ENCODE assay signal across 19 cellular contexts in the genomic region with DNA sequence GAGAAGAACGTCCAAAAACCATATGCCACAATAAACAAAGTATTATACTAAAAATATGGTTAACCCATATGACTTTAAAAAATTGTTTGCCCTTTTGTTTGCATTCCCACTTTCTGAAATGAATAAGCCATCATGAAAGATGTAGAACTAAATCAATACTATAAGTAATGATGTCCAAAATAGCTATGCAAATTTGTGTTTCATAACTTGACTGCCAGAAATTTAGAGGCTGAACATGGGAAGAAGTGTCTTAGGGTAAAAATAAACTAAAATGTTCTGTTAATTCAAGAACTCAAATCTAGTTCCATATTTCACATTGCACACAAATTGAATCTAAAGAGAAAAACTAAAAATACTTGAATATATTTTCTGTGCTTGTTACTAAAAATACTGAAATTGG. TPM values are rescaled to one million over a fixed set of nuclear protein-coding genes. Genes with fewer than 3 reads are reported as not detected.
DNase-seq lines count a peak whose midpoint lies in the region; ATAC-seq, FAIRE-seq and TF ChIP-seq lines count a peak whose summit lies in the region.
"Had no signal": no experiment of that assay in that cellular context is flagged by ENCODE, and none has a peak within 500 bp of the region (broad histone marks: within the 10 kb centered on the region; RNA-seq: fewer than 3 reads in every experiment).

No MANE protein-coding gene starts in this region.

- no peak overlapping the region for H3K9ac ChIP-seq in KMS-11
- no peak overlapping the region for H3K9ac ChIP-seq in GM12878 (ENCODE audit: control insufficient read depth, insufficient read depth, low read length)

- no peaks in the 10 kb centered on the region for H3K9me3 ChIP-seq in GM12878 (replicated peaks; ENCODE audit: control insufficient read depth, insufficient read depth, low read length)
- H3K9me3 ChIP-seq: A549, BE2C, HAP-1 had no signal

- no peak for TF ChIP-seq RAD21 in GM12878 (IDR thresholded peaks at IDR 0.05; ENCODE audit: insufficient read depth, low read depth, low read length)

- no peaks in the 10 kb centered on the region for H4K20me1 ChIP-seq in KMS-11 (ENCODE audit: insufficient read depth)
- no peaks in the 10 kb centered on the region for H4K20me1 ChIP-seq in GM12878 (ENCODE audit: control insufficient read depth, insufficient read depth)

- no peak for DNase-seq in GM12878 (ENCODE audit: low read depth, low spot score)
- peak; percentile 68 for DNase-seq in superior temporal gyrus (ENCODE audit: extremely low spot score)
- DNase-seq in stimulated activated CD4-positive, alpha-beta T cell treated with anti-CD3 and anti-CD28 coated beads, Interleukin-2, amount 100 ng/mL, for 48 hours, result no peak
- DNase-seq in NCI-H2171 (lab: John Stamatoyannopoulos, UW), result no peak
- DNase-seq in SHP77 (lab: John Stamatoyannopoulos, UW), result no peak
- DNase-seq: BE2C; CD4-positive, alpha-beta memory T cell; DMS79; HFFc6; IMR-90; KBM-7 had no signal

- BruUV-seq in GM12878 (replicated peaks; lab: Mats Ljungman, UMichigan), result no TSS peak

- POLR2A ChIA-PET in GM12878 (lab: Charles Lee), result no interaction called here

- no peak for TF ChIP-seq EP300 in GM12878 (IDR thresholded peaks at IDR 0.05; ENCODE audit: borderline replicate concordance in 1 of 2, control insufficient read depth in 1 of 2, low read depth in 2 of 2, low read length in 2 of 2)

- TF ChIP-seq CTCF in KMS-11 (conservative IDR thresholded peaks at IDR 0.05; ENCODE audit: low read depth, low read length) (no peak), GM12878 (IDR thresholded peaks at IDR 0.05 in 2 of 3, conservative IDR thresholded peaks at IDR 0.05 in 1 of 3; ENCODE audit: control insufficient read depth in 2 of 3, extremely low read depth in 1 of 3, insufficient read depth in 1 of 3, low read depth in 3 of 3, low read length in 3 of 3) (no peak)

- H3K27ac ChIP-seq in KMS-11 (no peak overlapping the region; the same call in 1 of the 2 replicates), GM12878 (ENCODE audit: control insufficient read depth, insufficient read depth) (no peak overlapping the region)
- H3K27ac ChIP-seq: A549, C4-2B had no signal

- H3K36me3 ChIP-seq in KMS-11 (ENCODE audit: insufficient read depth) (no peaks in the 10 kb centered on the region), GM12878 (ENCODE audit: control insufficient read depth in 2 of 2, insufficient read depth in 2 of 2, low read length in 1 of 2) (no peaks in the 10 kb centered on the region)
- H3K36me3 ChIP-seq: BE2C, HAP-1 had no signal

- H3K4me1 ChIP-seq in KMS-11 (ENCODE audit: low read depth, poor library complexity, severe bottlenecking) (peaks cover 40% of the 10 kb centered on the region), GM12878 (ENCODE audit: control insufficient read depth, insufficient read depth, low read length) (no peaks in the 10 kb centered on the region)
- H3K4me1 ChIP-seq: A549, BE2C, HAP-1 had no signal

- SMC1A ChIA-PET in GM12878 (lab: Charles Lee; ENCODE audit: uncharacterized antibody, unreplicated experiment), result interaction anchor here (1.1 to 1.7 kb wide), 4 partner anchors 9 to 210 kb away, joined by 3 to 5 read pairs (median 4); no protein-coding TSS in a partner anchor

- no peaks in the 10 kb centered on the region for H3K27me3 ChIP-seq in KMS-11 (ENCODE audit: insufficient read depth, low read depth)
- no peaks in the 10 kb centered on the region for H3K27me3 ChIP-seq in GM12878 (replicated peaks in 1 of 2; ENCODE audit: control insufficient read depth in 2 of 2, insufficient read depth in 2 of 2, low read length in 1 of 2)
- H3K27me3 ChIP-seq: BE2C had no signal

- no peak for TF ChIP-seq POLR2A in GM12878 (IDR thresholded peaks at IDR 0.05; ENCODE audit: low read depth, low read length)

- no peak for FAIRE-seq in GM12878 (lab: Jason Lieb, UNC)
- FAIRE-seq: A549, GM12891, H1 had no signal

- peak overlapping the region; percentile 43 for H3K4me2 ChIP-seq in KMS-11
- H3K4me2 ChIP-seq in GM12878 (ENCODE audit: control insufficient read depth, insufficient read depth), result no peak overlapping the region
- H3K4me2 ChIP-seq: A549 had no signal

- in situ Hi-C loops in GM12878 (cut with MboI), result no loop called here

- no peak overlapping the region for H3K4me3 ChIP-seq in KMS-11 (IDR thresholded peaks at IDR 0.05; ENCODE audit: insufficient read depth, low read depth, low read length)
- no peak overlapping the region for H3K4me3 ChIP-seq in GM12878
- H3K4me3 ChIP-seq: A549, HAP-1 had no signal

- H2AFZ ChIP-seq in KMS-11 (ENCODE audit: low read depth) (peak overlapping the region; percentile 20; the same call in 1 of the 2 replicates), GM12878 (ENCODE audit: control insufficient read depth, low read depth, low read length) (no peak overlapping the region)

- ATAC-seq in GM19351 (IDR thresholded peaks at IDR 0.05; ENCODE audit: unreplicated experiment), result peak; percentile 45
- peak; percentile 41 for ATAC-seq in GM12878
- ATAC-seq in HG02642 (IDR thresholded peaks at IDR 0.05; ENCODE audit: poor library complexity, unreplicated experiment), result no peak
- ATAC-seq: A549 had no signal

- CTCF ChIA-PET in GM12878 (lab: Yijun Ruan, JAX), result interaction anchor here (1.5 to 2.2 kb wide), 2 partner anchors 9 to 206 kb away, joined by 3 to 8 read pairs; no protein-coding TSS in a partner anchor

- RAD21 ChIA-PET in GM12878 (lab: Charles Lee; ENCODE audit: unreplicated experiment), result no interaction called here

- H3K79me2 ChIP-seq in KMS-11 (ENCODE audit: insufficient read depth, low read depth) (no peaks in the 10 kb centered on the region), GM12878 (ENCODE audit: control insufficient read depth, insufficient read depth, low read length) (no peaks in the 10 kb centered on the region)

- WGBS in GM12878 (ENCODE audit: insufficient coverage, insufficient replicate concordance, low lambda C conversion rate, missing lambda C conversion rate), result 8% methylated on average over 1 of the region's 1 CpG

- intact Hi-C loops in GM12878 (cut with micrococcal nuclease; ENCODE audit: unreplicated experiment), result no loop called here

TF ChIP-seq in GM12878, 131 proteins besides CTCF, POLR2A, EP300 and RAD21:
- TF ChIP-seq HCFC1 (IDR thresholded peaks at IDR 0.05; ENCODE audit: low read length) (no peak), LARP7 (IDR thresholded peaks at IDR 0.05) (no peak), YY1 (IDR thresholded peaks at IDR 0.05; ENCODE audit: low read depth, low read length) (no peak), JUNB (IDR thresholded peaks at IDR 0.05) (peak; percentile 49; the same call in 1 of the 2 replicates), MEF2B (IDR thresholded peaks at IDR 0.05; ENCODE audit: partially characterized antibody, poor library complexity, severe bottlenecking) (peak; percentile 18), NFIC (IDR thresholded peaks at IDR 0.05; ENCODE audit: low read depth, low read length) (peak; percentile 38; the same call in 1 of the 2 replicates)

RNA-seq across cellular contexts. Expression of gene FANCF, which starts 43.6 kb away (rescaled TPM):
- total RNA-seq in GM12878 (2013; cell fraction: nucleolus; rRNA removed), result 11.5 and 13.5 TPM in 2 replicates
- total RNA-seq in GM12878 (2014; rRNA removed) (18.4 and 18.8 TPM in 2 replicates), GM12878 (2014; rRNA removed; fragmentation: Illumina TruSeq; extraction: Trizol) (10.0 and 11.6 TPM in 2 replicates), GM12878 (2021) (13.8 and 14.5 TPM in 2 replicates)
- polyA plus RNA-seq in GM12878 (2011; ENCODE audit: low read depth), result 3.0 TPM
- polyA plus RNA-seq in GM12878 (2011; rRNA removed) (10.1 and 12.0 TPM in 2 replicates), GM12878 (2014; fragmentation: Illumina TruSeq; extraction: Trizol) (10.1 and 13.5 TPM in 2 replicates), GM12878 (2014; fragmentation: Nextera tagmentation; extraction: Ambion mirVana) (1 to 10 TPM; 1.6 to 3.4 TPM), GM12878 (2014; rRNA removed) (12.3 and 12.9 TPM in 2 replicates), GM12878 (2016; fragmentation: Nextera tagmentation; extraction: Ambion mirVana) (10 to 100 TPM; 18.2 to 19.9 TPM)
- polyA plus RNA-seq in GM12878 (2011; cell fraction: cytosol; rRNA removed), result 7.9 and 8.8 TPM in 2 replicates
- 5.8 and 6.7 TPM in 2 replicates for polyA plus RNA-seq in GM12878 (2011; cell fraction: nucleus; rRNA removed)
- polyA plus RNA-seq in GM12878 (2012), result 5.9 and 7.6 TPM in 2 replicates
- polyA minus RNA-seq in GM12878 (2011; rRNA and poly(A)+ RNA removed), result 5.2 and 8.3 TPM in 2 replicates
- polyA minus RNA-seq in GM12878 (2011; cell fraction: cytosol; rRNA and poly(A)+ RNA removed), result 6.1 and 8.6 TPM in 2 replicates
- 10.0 and 14.9 TPM in 2 replicates for polyA minus RNA-seq in GM12878 (2011; cell fraction: nucleus; rRNA and poly(A)+ RNA removed)
